Comparison of ENCODE assay signal across 2 cellular contexts in the genomic region with DNA sequence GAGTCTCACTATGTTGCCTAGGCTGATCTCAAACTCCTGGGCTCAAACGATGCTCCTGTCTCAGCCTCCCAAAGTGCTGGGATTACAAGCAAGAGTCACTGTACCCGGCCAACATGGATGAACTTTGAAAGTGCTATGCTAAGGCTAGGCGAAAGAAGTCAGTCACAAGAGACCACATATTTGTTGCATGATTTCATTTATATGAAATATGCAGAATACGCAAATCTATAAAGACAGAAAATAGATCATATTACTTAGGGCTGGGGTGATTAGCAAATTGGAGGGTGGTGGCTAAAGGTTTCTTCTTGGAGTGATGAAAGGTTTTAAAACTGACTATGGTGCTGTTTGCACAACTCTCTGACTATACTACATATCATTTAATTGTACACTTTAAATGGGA.
TF ChIP-seq lines count a peak whose summit lies in the region.

No MANE protein-coding gene starts in this region.

TF ChIP-seq in A549, 52 proteins besides CTCF, POLR2A, EP300 and RAD21:
- peak; percentile 56 for TF ChIP-seq MAFK (IDR thresholded peaks at IDR 0.05; ENCODE audit: partially characterized antibody)
- TF ChIP-seq ZFP36 (IDR thresholded peaks at IDR 0.05; ENCODE audit: borderline replicate concordance, partially characterized antibody): no peak
TF ChIP-seq in A549: peak in this region for 1.

TF ChIP-seq in WTC11, 78 proteins besides CTCF, POLR2A, EP300 and RAD21:
- TF ChIP-seq ATF1 (CRISPR knock-in tag; IDR thresholded peaks at IDR 0.05) (no peak), ELF4 (CRISPR knock-in tag; IDR thresholded peaks at IDR 0.05; ENCODE audit: low read depth) (no peak), ZNF138 (CRISPR knock-in tag; conservative IDR thresholded peaks at IDR 0.05) (no peak), RORB (CRISPR knock-in tag; IDR thresholded peaks at IDR 0.05) (no peak), ZNF121 (CRISPR knock-in tag; IDR thresholded peaks at IDR 0.05) (no peak)
